Comparison of ENCODE assay signal across 18 cellular contexts in the genomic region with DNA sequence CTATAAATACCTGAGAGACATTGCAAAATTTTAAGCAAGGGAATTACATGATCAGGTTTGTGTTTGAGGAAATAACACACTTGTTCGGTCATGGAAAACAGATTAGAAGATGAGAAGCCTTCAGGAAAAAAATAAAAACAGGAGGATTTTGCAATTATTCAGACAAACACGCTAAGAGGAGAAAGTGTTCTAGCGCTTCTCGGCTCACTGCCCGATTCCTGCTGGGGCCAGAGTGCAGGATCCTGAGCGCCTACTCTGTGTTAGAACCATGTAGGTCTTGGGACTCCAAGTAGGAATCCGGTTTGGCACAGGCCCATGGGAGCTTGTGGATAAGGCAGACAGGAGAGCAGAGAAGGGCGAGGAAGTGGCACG. TPM values are rescaled to one million over a fixed set of nuclear protein-coding genes. Genes with fewer than 3 reads are reported as not detected.
DNase-seq lines count a peak whose midpoint lies in the region; ATAC-seq and TF ChIP-seq lines count a peak whose summit lies in the region.
"Had no signal": no experiment of that assay in that cellular context is flagged by ENCODE, and none has a peak within 500 bp of the region (broad histone marks: within the 10 kb centered on the region; RNA-seq: fewer than 3 reads in every experiment).

No MANE protein-coding gene starts in this region.

- H3K27ac ChIP-seq in breast epithelium: peak overlapping the region; percentile 89 to 90
- no peak overlapping the region for H3K27ac ChIP-seq in mammary epithelial cell (ENCODE audit: insufficient read depth, low read depth, low read length)
- peak overlapping the region; percentile 70 for H3K27ac ChIP-seq in right cardiac atrium (ENCODE audit: low read length)
- H3K27ac ChIP-seq in uterus: peak overlapping the region; percentile 91 to 95
- H3K27ac ChIP-seq: C4-2B had no signal

- dilution Hi-C loops in mammary epithelial cell (cut with HindIII; ENCODE audit: low sequenced_read_pairs): loop anchor here (5.0 kb wide), 2 partner anchors 40 to 100 kb away; no protein-coding TSS in a partner anchor

- no peak overlapping the region for H3K4me2 ChIP-seq in mammary epithelial cell (ENCODE audit: insufficient read depth, low read depth, low read length)

- H3K27me3 ChIP-seq in breast epithelium (no peaks in the 10 kb centered on the region), mammary epithelial cell (ENCODE audit: insufficient read depth, low read length) (no peaks in the 10 kb centered on the region), right cardiac atrium (ENCODE audit: control insufficient read depth, insufficient read depth) (no peaks in the 10 kb centered on the region), uterus (no peaks in the 10 kb centered on the region)

- intact Hi-C loops in breast epithelium (cut with DNase I; ENCODE audit: low total_unique reads): no loop called here
- intact Hi-C loops in mammary epithelial cell (cut with micrococcal nuclease): no loop called here
- intact Hi-C loops in right cardiac atrium (cut with DNase I): no loop called here
- intact Hi-C loops in posterior vena cava (cut with DNase I): no loop called here
- intact Hi-C loops in uterus (cut with DNase I; ENCODE audit: low total_unique reads): no loop called here

- no peak overlapping the region for H3K9ac ChIP-seq in mammary epithelial cell (ENCODE audit: insufficient read depth, low read length)

- H3K36me3 ChIP-seq in breast epithelium (no peaks in the 10 kb centered on the region), mammary epithelial cell (ENCODE audit: insufficient read depth, low read length) (no peaks in the 10 kb centered on the region), uterus (no peaks in the 10 kb centered on the region)
- H3K36me3 ChIP-seq: spleen had no signal

- TF ChIP-seq CTCF in breast epithelium (IDR thresholded peaks at IDR 0.05) (no peak), mammary epithelial cell (conservative IDR thresholded peaks at IDR 0.05 in 1 of 2, IDR thresholded peaks at IDR 0.05 in 1 of 2; ENCODE audit: extremely low read depth in 1 of 2, insufficient read depth in 1 of 2, low read depth in 1 of 2, low read length in 2 of 2) (no peak), uterus (IDR thresholded peaks at IDR 0.05) (no peak)

- H4K20me1 ChIP-seq in mammary epithelial cell (ENCODE audit: insufficient read depth, low read length): no peaks in the 10 kb centered on the region

- CTCF ChIA-PET in mammary epithelial cell (lab: Charles Lee; ENCODE audit: low non-redundant PET): no interaction called here

- 94% methylated on average over 6 of the region's 9 CpGs for WGBS in mammary epithelial cell (ENCODE audit: low coverage, missing lambda C conversion rate)
- 40% methylated on average over 9 of the region's 9 CpGs for WGBS in right cardiac atrium

- H3K9me3 ChIP-seq in breast epithelium: no peaks in the 10 kb centered on the region
- no peaks in the 10 kb centered on the region for H3K9me3 ChIP-seq in mammary epithelial cell (replicated peaks; ENCODE audit: insufficient read depth, low read length)
- no peaks in the 10 kb centered on the region for H3K9me3 ChIP-seq in right cardiac atrium (ENCODE audit: control insufficient read depth, low read length)
- H3K9me3 ChIP-seq in uterus: no peaks in the 10 kb centered on the region
- H3K9me3 ChIP-seq: spleen had no signal

- peak; percentile 62 to 65 for ATAC-seq in right cardiac atrium
- ATAC-seq: stimulated activated naive CD8-positive, alpha-beta T cell treated with anti-CD3 and anti-CD28 coated beads, Interleukin-15, amount 100 ng/mL, for 72 hours; T-cell; WTC11 had no signal

- H2AFZ ChIP-seq in mammary epithelial cell (ENCODE audit: low read depth, low read length): no peak overlapping the region

- in situ Hi-C loops in mammary epithelial cell (cut with MboI; ENCODE audit: low sequenced_read_pairs in 2 of 2): no loop called here

- peak; percentile 68 to 84 for DNase-seq in breast epithelium (ENCODE audit: low spot score in 2 of 2)
- DNase-seq in mammary epithelial cell: no peak
- DNase-seq in right cardiac atrium: peak; percentile 88 to 97 (median 90)
- DNase-seq in posterior vena cava (ENCODE audit: low spot score): peak; percentile 93
- peak; percentile 90 to 96 for DNase-seq in uterus
- DNase-seq in globus pallidus (ENCODE audit: low spot score): no peak
- DNase-seq in T-helper 2 cell: no peak
- no peak for DNase-seq in stimulated activated CD4-positive, alpha-beta T cell treated with anti-CD3 and anti-CD28 coated beads, Interleukin-12 subunit alpha, Interleukin-12 subunit beta, amount 100 ng/mL, for 4 hours
- DNase-seq: 8988T; activated naive CD4-positive, alpha-beta T cell treated with anti-CD3 and anti-CD28 coated beads, Interleukin-2, amount 50 U/mL, for 16 hours; caudate nucleus; H9; spleen; stimulated activated naive CD8-positive, alpha-beta T cell treated with anti-CD3 and anti-CD28 coated beads, Interleukin-15, amount 100 ng/mL, for 72 hours; T-cell had no signal

- H3K4me3 ChIP-seq in breast epithelium (no peak overlapping the region), mammary epithelial cell (replicated peaks in 1 of 3; ENCODE audit: insufficient read depth in 1 of 3, low read depth in 2 of 3, low read length in 3 of 3) (no peak overlapping the region), right cardiac atrium (ENCODE audit: low read length) (no peak overlapping the region), uterus (no peak overlapping the region)
- H3K4me3 ChIP-seq: spleen had no signal

- BruUV-seq in mammary epithelial cell (replicated peaks; lab: Mats Ljungman, UMichigan): no TSS peak

- H3K4me1 ChIP-seq in breast epithelium: peaks cover 16 to 37% of the 10 kb centered on the region in 2 donors
- peaks cover 17% of the 10 kb centered on the region for H3K4me1 ChIP-seq in mammary epithelial cell (ENCODE audit: insufficient read depth, low read length)
- H3K4me1 ChIP-seq in right cardiac atrium (ENCODE audit: control insufficient read depth, insufficient read depth, low read length): peaks cover 17% of the 10 kb centered on the region
- H3K4me1 ChIP-seq in uterus: peaks cover 20 to 29% of the 10 kb centered on the region in 2 donors

- H3K79me2 ChIP-seq in mammary epithelial cell (ENCODE audit: insufficient read depth, low read length): no peaks in the 10 kb centered on the region

- TF ChIP-seq POLR2A in breast epithelium (IDR thresholded peaks at IDR 0.05) (no peak), uterus (IDR thresholded peaks at IDR 0.05) (peak; percentile 10 to 29)

RNA-seq across cellular contexts. Expression of gene PRELP, which starts 8.1 kb away (rescaled TPM):
- 100 to 1,000 TPM in 1 of 3 donors, 10 to 100 TPM in 2; 27.4 to 132 (median 42.0) TPM for total RNA-seq in breast epithelium
- under 1 TPM; under 0.01 to 0.12 TPM for total RNA-seq in mammary epithelial cell
- polyA plus RNA-seq in mammary epithelial cell: 0.03 TPM
- 1.6 TPM for polyA minus RNA-seq in mammary epithelial cell
- total RNA-seq in right cardiac atrium: 100 to 1,000 TPM in 1 of 4 donors, 10 to 100 TPM in 3; 43.9 to 109 (median 67.4) TPM
- 61.9 TPM for polyA plus RNA-seq in right cardiac atrium
- 100 to 1,000 TPM; 172 to 283 TPM for total RNA-seq in posterior vena cava
- 100 to 1,000 TPM in 1 of 4 donors, 10 to 100 TPM in 2, 1 to 10 TPM in 1; 6.2 to 117 (median 56.6) TPM for total RNA-seq in uterus
- total RNA-seq: lung microvascular endothelial cell had no signal

RNA-seq across cellular contexts. Expression of gene OPTC, which starts 26.4 kb away (rescaled TPM):
- total RNA-seq in breast epithelium (not detected), mammary epithelial cell (not detected), right cardiac atrium (not detected), posterior vena cava (not detected), uterus (not detected)
- polyA plus RNA-seq in mammary epithelial cell (not detected), right cardiac atrium (not detected)
- polyA minus RNA-seq in mammary epithelial cell: not detected
- total RNA-seq: lung microvascular endothelial cell, spleen, T-cell had no signal
- polyA plus RNA-seq: spleen had no signal

Comparison
In these comparisons a context has a peak if more than half of its experiments do, and no peak if none do; other contexts are left out.
1. DNase-seq: peak in breast epithelium (2 of 2), right cardiac atrium (3 of 3), posterior vena cava (single experiment) and uterus (2 of 2); none in mammary epithelial cell (single experiment), globus pallidus (single experiment), T-helper 2 cell (0 of 5) and stimulated activated CD4-positive, alpha-beta T cell treated with anti-CD3 and anti-CD28 coated beads, Interleukin-12 subunit alpha, Interleukin-12 subunit beta, amount 100 ng/mL, for 4 hours (single experiment).
2. RNA of gene PRELP, which starts 8.1 kb away (total RNA-seq): 172 to 283 TPM in posterior vena cava, 6.2 to 117 TPM in uterus, 43.9 to 109 TPM in right cardiac atrium and 27.4 to 132 TPM in breast epithelium; under 0.01 to 0.12 TPM in mammary epithelial cell; every median in the first group is over 4 times any median in the second.